ENCODE assay signal across 1 cellular context in the genomic region with DNA sequence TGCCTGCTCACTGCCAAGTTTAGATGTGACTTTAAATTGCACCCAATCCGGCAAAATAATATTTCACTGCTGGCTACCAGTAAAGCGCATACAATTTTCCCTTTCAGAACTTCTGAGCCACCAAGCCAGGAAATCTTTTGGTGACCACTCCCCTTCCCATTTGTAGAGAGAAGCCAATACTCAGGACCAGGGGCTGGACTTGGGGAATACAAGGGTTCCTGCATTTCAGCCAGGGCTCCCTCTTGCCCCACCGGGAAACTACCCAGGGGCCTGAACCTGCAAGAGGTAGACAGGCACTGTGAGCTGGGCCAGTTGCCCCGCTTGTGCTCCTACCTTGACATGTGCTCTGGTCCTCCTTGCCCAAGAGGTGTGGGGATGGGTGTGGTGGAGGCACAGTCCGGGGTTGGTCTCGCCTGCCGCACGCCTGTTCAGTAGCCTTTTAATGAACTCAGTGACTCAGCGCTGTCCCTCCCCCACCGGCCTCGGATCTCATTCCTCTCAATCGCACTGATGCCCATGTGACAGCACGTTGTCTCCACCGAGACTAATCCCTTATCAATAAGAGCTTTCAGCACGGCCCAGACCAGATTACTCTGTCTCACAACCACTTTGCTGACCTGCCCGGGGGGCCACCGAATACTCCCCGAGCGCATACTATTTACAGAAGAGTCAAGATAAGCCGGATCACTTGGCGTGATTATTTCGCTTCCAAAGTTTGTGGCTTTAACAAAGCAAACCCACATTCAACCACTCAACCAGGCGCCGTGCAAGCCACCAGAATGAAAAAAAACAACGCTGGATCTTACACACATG.
TF ChIP-seq lines count a peak whose summit lies in the region.

No MANE protein-coding gene starts in this region.

TF ChIP-seq in HCT116, 20 proteins besides CTCF, POLR2A, EP300 and RAD21 (continued from another document):
- TF ChIP-seq, protein P1, sequence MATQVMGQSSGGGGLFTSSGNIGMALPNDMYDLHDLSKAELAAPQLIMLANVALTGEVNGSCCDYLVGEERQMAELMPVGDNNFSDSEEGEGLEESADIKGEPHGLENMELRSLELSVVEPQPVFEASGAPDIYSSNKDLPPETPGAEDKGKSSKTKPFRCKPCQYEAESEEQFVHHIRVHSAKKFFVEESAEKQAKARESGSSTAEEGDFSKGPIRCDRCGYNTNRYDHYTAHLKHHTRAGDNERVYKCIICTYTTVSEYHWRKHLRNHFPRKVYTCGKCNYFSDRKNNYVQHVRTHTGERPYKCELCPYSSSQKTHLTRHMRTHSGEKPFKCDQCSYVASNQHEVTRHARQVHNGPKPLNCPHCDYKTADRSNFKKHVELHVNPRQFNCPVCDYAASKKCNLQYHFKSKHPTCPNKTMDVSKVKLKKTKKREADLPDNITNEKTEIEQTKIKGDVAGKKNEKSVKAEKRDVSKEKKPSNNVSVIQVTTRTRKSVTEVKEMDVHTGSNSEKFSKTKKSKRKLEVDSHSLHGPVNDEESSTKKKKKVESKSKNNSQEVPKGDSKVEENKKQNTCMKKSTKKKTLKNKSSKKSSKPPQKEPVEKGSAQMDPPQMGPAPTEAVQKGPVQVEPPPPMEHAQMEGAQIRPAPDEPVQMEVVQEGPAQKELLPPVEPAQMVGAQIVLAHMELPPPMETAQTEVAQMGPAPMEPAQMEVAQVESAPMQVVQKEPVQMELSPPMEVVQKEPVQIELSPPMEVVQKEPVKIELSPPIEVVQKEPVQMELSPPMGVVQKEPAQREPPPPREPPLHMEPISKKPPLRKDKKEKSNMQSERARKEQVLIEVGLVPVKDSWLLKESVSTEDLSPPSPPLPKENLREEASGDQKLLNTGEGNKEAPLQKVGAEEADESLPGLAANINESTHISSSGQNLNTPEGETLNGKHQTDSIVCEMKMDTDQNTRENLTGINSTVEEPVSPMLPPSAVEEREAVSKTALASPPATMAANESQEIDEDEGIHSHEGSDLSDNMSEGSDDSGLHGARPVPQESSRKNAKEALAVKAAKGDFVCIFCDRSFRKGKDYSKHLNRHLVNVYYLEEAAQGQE (IDR thresholded peaks at IDR 0.05; ENCODE audit: low read depth) = no peak
- TF ChIP-seq POLR2AphosphoS5 (IDR thresholded peaks at IDR 0.05; ENCODE audit: low read depth, low read length) (peak; percentile 78), EZH2phosphoT487 (IDR thresholded peaks at IDR 0.05; ENCODE audit: borderline replicate concordance) (no peak), ELF1 (IDR thresholded peaks at IDR 0.05; ENCODE audit: borderline replicate concordance, low read depth) (no peak), FOSL1 (IDR thresholded peaks at IDR 0.05; ENCODE audit: low read depth) (peak; percentile 82), SRF (IDR thresholded peaks at IDR 0.05; ENCODE audit: low read depth) (no peak; the same call in 1 of the 2 replicates), SP1 (IDR thresholded peaks at IDR 0.05; ENCODE audit: low read depth) (peak; percentile 88), YY1 (IDR thresholded peaks at IDR 0.05; ENCODE audit: extremely low read depth, insufficient replicate concordance, low read depth, low read length) (no peak), CBX3 (IDR thresholded peaks at IDR 0.05; ENCODE audit: low read depth) (peak; percentile 80; the same call in 1 of the 2 replicates), ZFX (IDR thresholded peaks at IDR 0.05) (no peak), ZNF274 (IDR thresholded peaks at IDR 0.05; ENCODE audit: low read depth, low read length) (no peak), EGR1 (IDR thresholded peaks at IDR 0.05; ENCODE audit: low read depth) (no peak)
- TF ChIP-seq, protein P2, sequence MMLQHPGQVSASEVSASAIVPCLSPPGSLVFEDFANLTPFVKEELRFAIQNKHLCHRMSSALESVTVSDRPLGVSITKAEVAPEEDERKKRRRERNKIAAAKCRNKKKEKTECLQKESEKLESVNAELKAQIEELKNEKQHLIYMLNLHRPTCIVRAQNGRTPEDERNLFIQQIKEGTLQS (IDR thresholded peaks at IDR 0.05) = no peak; the same call in 1 of the 2 replicates
TF ChIP-seq in HCT116: peak in this region for 8.
